ENCODE assay signal across 17 cellular contexts in the genomic region with DNA sequence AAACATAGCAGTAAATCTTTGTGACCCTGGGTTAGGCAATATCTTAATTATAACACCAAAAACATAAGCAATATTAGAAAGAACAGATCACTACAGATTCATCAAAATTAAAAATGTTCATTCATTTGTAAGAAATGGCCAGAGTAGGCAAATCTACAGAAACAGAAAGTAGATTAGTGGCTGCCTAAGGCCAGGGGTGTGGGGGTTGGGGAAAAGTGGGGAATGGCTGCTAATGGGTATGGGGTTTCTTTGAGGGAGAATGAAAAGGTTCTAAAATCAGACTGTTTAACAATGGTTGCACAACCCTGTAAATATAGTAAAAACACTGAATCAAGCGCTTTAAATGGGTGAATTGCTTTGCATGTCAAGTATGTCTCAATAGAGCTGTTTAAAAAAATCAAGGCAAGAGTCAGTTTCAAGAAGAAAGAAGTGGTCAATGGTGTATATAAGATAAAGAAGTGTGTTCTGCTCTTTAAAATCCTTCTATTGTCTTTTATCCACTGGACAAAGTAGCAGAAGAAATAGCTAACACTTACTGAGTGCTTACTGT. TPM values are rescaled to one million over a fixed set of nuclear protein-coding genes. Genes with fewer than 3 reads are reported as not detected.
DNase-seq lines count a peak whose midpoint lies in the region; ATAC-seq, FAIRE-seq and TF ChIP-seq lines count a peak whose summit lies in the region.
"Had no signal": no experiment of that assay in that cellular context is flagged by ENCODE, and none has a peak within 500 bp of the region (broad histone marks: within the 10 kb centered on the region; RNA-seq: fewer than 3 reads in every experiment).

No MANE protein-coding gene starts in this region.

- H4K20me1 ChIP-seq in IMR-90 (ENCODE audit: insufficient read depth, low read length) = peaks cover 64% of the 10 kb centered on the region
- peaks cover 41% of the 10 kb centered on the region for H4K20me1 ChIP-seq in HepG2 (ENCODE audit: insufficient read depth, low read length)

- H4K91ac ChIP-seq in IMR-90 (ENCODE audit: insufficient read depth, low read depth, low read length) = no peak overlapping the region

- peaks cover 18% of the 10 kb centered on the region for H3K9me1 ChIP-seq in IMR-90 (ENCODE audit: insufficient read depth, low read length)

- dilution Hi-C loops in IMR-90 (cut with HindIII; ENCODE audit: low sequenced_read_pairs, unreplicated experiment) = no loop called here

- POLR2A ChIA-PET in IMR-90 (lab: Charles Lee; ENCODE audit: unreplicated experiment) (no interaction called here), HepG2 (lab: Yijun Ruan, JAX) (no interaction called here)

- peaks cover 14 to 62% of the 10 kb centered on the region in 2 experiments; a peak in 3 of 4 replicates for H3K79me1 ChIP-seq in IMR-90 (ENCODE audit: low read depth in 1 of 2, low read length in 2 of 2)

- H3K9me3 ChIP-seq in IMR-90 (ENCODE audit: control insufficient read depth, insufficient read depth, low read length) = peaks cover 2% of the 10 kb centered on the region
- H3K9me3 ChIP-seq in RWPE2 (ENCODE audit: severe bottlenecking) = no peaks in the 10 kb centered on the region
- H3K9me3 ChIP-seq in HepG2 (ENCODE audit: low read length) = peaks cover 6% of the 10 kb centered on the region
- H3K9me3 ChIP-seq in pancreas = no peaks in the 10 kb centered on the region

- no peak overlapping the region for H3K4ac ChIP-seq in IMR-90 (ENCODE audit: low read depth, low read length)

- no peak overlapping the region for H2AK9ac ChIP-seq in IMR-90 (replicated peaks; ENCODE audit: low read depth, low read length, poor library complexity)

- H3K4me3 ChIP-seq in IMR-90 (ENCODE audit: insufficient read depth, low read depth, low read length) (no peak overlapping the region), RWPE2 (ENCODE audit: severe bottlenecking) (no peak overlapping the region), HepG2 (replicated peaks in 1 of 3; ENCODE audit: insufficient read depth in 1 of 3, low read depth in 2 of 3, low read length in 3 of 3) (no peak overlapping the region), pancreas (no peak overlapping the region)
- H3K4me3 ChIP-seq: BLaER1, smooth muscle cell had no signal

- H2BK120ac ChIP-seq in IMR-90 (ENCODE audit: low read depth, low read length) = no peak overlapping the region

- no peak overlapping the region for H4K8ac ChIP-seq in IMR-90 (ENCODE audit: low read depth in 2 of 2, low read length in 2 of 2)

- in situ Hi-C loops in IMR-90 (cut with MboI; ENCODE audit: low sequenced_read_pairs) (no loop called here), HepG2 (cut with HindIII; ENCODE audit: extremely low pct_ligation_motif_present, low pct_unique_long_range_greater_than_20kb) (no loop called here)

- H2BK5ac ChIP-seq in IMR-90 (ENCODE audit: low read depth, low read length, poor library complexity, severe bottlenecking) = peak overlapping the region; percentile 31

- peaks cover 3% of the 10 kb centered on the region for H3K36me3 ChIP-seq in IMR-90 (ENCODE audit: control insufficient read depth, insufficient read depth, low read length)
- peaks cover 9% of the 10 kb centered on the region; the same call in 1 of the 2 replicates for H3K36me3 ChIP-seq in RWPE2 (ENCODE audit: low read depth)
- H3K36me3 ChIP-seq in HepG2 (replicated peaks in 1 of 2; ENCODE audit: control insufficient read depth in 1 of 2, insufficient read depth in 2 of 2, low read length in 2 of 2) = peaks cover 6 to 42% of the 10 kb centered on the region in 2 experiments
- no peaks in the 10 kb centered on the region for H3K36me3 ChIP-seq in pancreas

- no peak overlapping the region for H3K56ac ChIP-seq in IMR-90 (ENCODE audit: extremely low read depth, insufficient read depth, low read length)

- H3K4me1 ChIP-seq in IMR-90 (ENCODE audit: control insufficient read depth, insufficient read depth, low read length) (peaks cover 28% of the 10 kb centered on the region), RWPE2 (ENCODE audit: insufficient read depth, poor library complexity, severe bottlenecking) (peaks cover 42% of the 10 kb centered on the region), HepG2 (ENCODE audit: insufficient read depth, low read length) (peaks cover 61% of the 10 kb centered on the region), pancreas (peaks cover 13 to 25% (median 16%) of the 10 kb centered on the region in 3 donors)
- H3K4me1 ChIP-seq: BLaER1 had no signal

- no peak overlapping the region for H3K23ac ChIP-seq in IMR-90 (ENCODE audit: low read depth, low read length)

- intact Hi-C loops in IMR-90 (cut with micrococcal nuclease) = no loop called here
- intact Hi-C loops in HepG2 (cut with micrococcal nuclease; ENCODE audit: unreplicated experiment) = no loop called here
- intact Hi-C loops in pancreas (cut with DNase I) = no loop called here

- H2BK15ac ChIP-seq in IMR-90 (ENCODE audit: low read depth, low read length) = no peak overlapping the region

- H2BK20ac ChIP-seq in IMR-90 (ENCODE audit: low read depth, low read length) = no peak overlapping the region

- H3K27ac ChIP-seq in IMR-90 (ENCODE audit: insufficient read depth, low read length) (no peak overlapping the region), RWPE2 (ENCODE audit: poor library complexity, severe bottlenecking) (peak overlapping the region; percentile 16), HepG2 (ENCODE audit: extremely low read length, insufficient read depth, low read length) (no peak overlapping the region), pancreas (no peak overlapping the region)
- H3K27ac ChIP-seq: BLaER1, parathyroid adenoma had no signal

- H3K18ac ChIP-seq in IMR-90 (ENCODE audit: low read depth, low read length) = no peak overlapping the region

- WGBS in IMR-90 (ENCODE audit: extremely low coverage in 2 of 2, insufficient read length in 1 of 2), 2 experiments = no CpG with 5 or more reads among the region's 1 CpG
- WGBS in HepG2 (ENCODE audit: low lambda C conversion rate) = 89% methylated on average over 1 of the region's 1 CpG
- WGBS in pancreas, 2 donors = 97% methylated on average over 1 of the region's 1 CpG

- FAIRE-seq in HepG2 (lab: Jason Lieb, UNC) (no peak), pancreas (lab: Jason Lieb, UNC) (no peak)

- H3K27me3 ChIP-seq in IMR-90 (ENCODE audit: control insufficient read depth, insufficient read depth, low read length) (no peaks in the 10 kb centered on the region), RWPE2 (ENCODE audit: insufficient read depth, poor library complexity, severe bottlenecking) (no peaks in the 10 kb centered on the region), HepG2 (ENCODE audit: control insufficient read depth in 1 of 2, insufficient read depth in 2 of 2, low read length in 2 of 2) (no peaks in the 10 kb centered on the region; a peak in 1 of 5 replicates), pancreas (no peaks in the 10 kb centered on the region)
- H3K27me3 ChIP-seq: BLaER1 had no signal

- DNase-seq in IMR-90 (peak; percentile 38), RWPE2 (ENCODE audit: low spot score) (no peak), HepG2 (ENCODE audit: low spot score) (no peak), pancreas (no peak), NCI-H345 treated with DMSO at 0.1 percent for 48 hours (lab: John Stamatoyannopoulos, UW; ENCODE audit: unreplicated experiment) (no peak), NCI-H524 (lab: John Stamatoyannopoulos, UW) (no peak), NCI-H2081 treated with DMSO at 0.1 percent for 48 hours (lab: John Stamatoyannopoulos, UW) (no peak)
- DNase-seq: amygdala, cerebellar nuclear complex, DMS153, foreskin fibroblast, NCI-H1436, trophoblast cell had no signal

- no peak overlapping the region for H4K5ac ChIP-seq in IMR-90 (ENCODE audit: low read depth, low read length)

- H2AK5ac ChIP-seq in IMR-90 (ENCODE audit: low read depth, low read length) = no peak overlapping the region

- BruUV-seq in IMR-90 (replicated peaks; lab: Mats Ljungman, UMichigan) (no TSS peak), HepG2 (replicated peaks; lab: Mats Ljungman, UMichigan) (no TSS peak)

- CTCF ChIA-PET in IMR-90 (lab: Yijun Ruan, JAX) (interaction anchor here (1.6 kb wide), 1 partner anchor 11 kb away, joined by 3 read pairs; no protein-coding TSS in a partner anchor), HepG2 (lab: Yijun Ruan, JAX; ENCODE audit: low intra/inter-chr PET ratio, low total read pairs) (no interaction called here)

- H2AFZ ChIP-seq in IMR-90 (replicated peaks; ENCODE audit: low read length, poor library complexity) (no peak overlapping the region), HepG2 (ENCODE audit: low read length) (no peak overlapping the region)
- H2AFZ ChIP-seq: parathyroid adenoma had no signal

- H3K9ac ChIP-seq in IMR-90 (ENCODE audit: low read depth, low read length) = no peak overlapping the region
- no peak overlapping the region for H3K9ac ChIP-seq in HepG2 (ENCODE audit: insufficient read depth, low read depth, low read length)
- H3K9ac ChIP-seq: BLaER1, parathyroid adenoma had no signal

- TF ChIP-seq RAD21 in IMR-90 (IDR thresholded peaks at IDR 0.05; ENCODE audit: low read length) (no peak), HepG2 (CRISPR knock-in tag; IDR thresholded peaks at IDR 0.05) (no peak)

- TF ChIP-seq POLR2A in IMR-90 (IDR thresholded peaks at IDR 0.05; ENCODE audit: low read depth, low read length) (no peak), HepG2 (IDR thresholded peaks at IDR 0.05; ENCODE audit: insufficient read depth in 1 of 2, low read depth in 2 of 2, low read length in 2 of 2) (no peak)

- H3K4me2 ChIP-seq in IMR-90 (ENCODE audit: low read depth, low read length) (no peak overlapping the region), HepG2 (ENCODE audit: low read depth, low read length) (no peak overlapping the region)
- H3K4me2 ChIP-seq: BLaER1, smooth muscle cell had no signal

- ATAC-seq in GM18867 (IDR thresholded peaks at IDR 0.05; ENCODE audit: unreplicated experiment) (peak; percentile 46), IMR-90 (ENCODE audit: low read depth) (no peak), RWPE2 (ENCODE audit: low read depth) (no peak), HepG2 (no peak), pancreas (no peak)

- H3K14ac ChIP-seq in IMR-90 (replicated peaks; ENCODE audit: low read depth, low read length) = no peak overlapping the region

- peaks cover 99% of the 10 kb centered on the region for H3K79me2 ChIP-seq in HepG2 (ENCODE audit: insufficient read depth, low read length)

- TF ChIP-seq EP300 in HepG2 (IDR thresholded peaks at IDR 0.05; ENCODE audit: low read depth in 2 of 2, low read length in 2 of 2) = no peak
- no peak for TF ChIP-seq EP300 in HepG2 (CRISPR knock-in tag; IDR thresholded peaks at IDR 0.05; ENCODE audit: borderline replicate concordance)

- TF ChIP-seq CTCF in IMR-90 (conservative IDR thresholded peaks at IDR 0.05; ENCODE audit: low read depth, low read length) (no peak), RWPE2 (IDR thresholded peaks at IDR 0.05; ENCODE audit: poor library complexity, severe bottlenecking) (no peak), HepG2 (CRISPR knock-in tag; IDR thresholded peaks at IDR 0.05) (no peak), pancreas (IDR thresholded peaks at IDR 0.05) (no peak)

RNA-seq across cellular contexts. Expression of a gene that starts 42.6 kb away (rescaled TPM):
- 131 and 195 TPM in 2 replicates for total RNA-seq in IMR-90 (2012; rRNA removed)
- 21.5 and 22.2 TPM in 2 replicates for polyA plus RNA-seq in IMR-90 (2012; rRNA removed)
- polyA plus RNA-seq in IMR-90 (2012; cell fraction: cytosol; rRNA removed) = 13.8 and 26.3 TPM in 2 replicates
- 36.7 and 50.1 TPM in 2 replicates for polyA plus RNA-seq in IMR-90 (2012; cell fraction: nucleus; rRNA removed; ENCODE audit: low replicate concordance)
- total RNA-seq in HepG2 (2016; rRNA removed; fragmentation: Illumina TruSeq; extraction: Trizol) = 90.8 and 134 TPM in 2 replicates
- total RNA-seq in HepG2 (2016; cell fraction: cytosol; rRNA removed; fragmentation: Illumina TruSeq; extraction: Trizol; ENCODE audit: low read depth) = 5.1 and 5.5 TPM in 2 replicates
- 84.9 and 123 TPM in 2 replicates for total RNA-seq in HepG2 (2016; cell fraction: insoluble cytoplasmic fraction; rRNA removed; fragmentation: Illumina TruSeq; extraction: Trizol)
- 29.2 and 30.5 TPM in 2 replicates for total RNA-seq in HepG2 (2016; cell fraction: membrane; rRNA removed; fragmentation: Illumina TruSeq; extraction: Trizol)
- 119 and 130 TPM in 2 replicates for total RNA-seq in HepG2 (2016; cell fraction: nucleus; rRNA removed; fragmentation: Illumina TruSeq; extraction: Trizol)
- polyA plus RNA-seq in HepG2 (2011; rRNA removed) = 25.6 and 34.6 TPM in 2 replicates
- polyA plus RNA-seq in HepG2 (2011; cell fraction: cytosol; rRNA removed) = 18.5 and 23.7 TPM in 2 replicates
- 43.9 and 53.9 TPM in 2 replicates for polyA plus RNA-seq in HepG2 (2011; cell fraction: nucleus; rRNA removed)
- 20.9 and 27.3 TPM in 2 replicates for polyA plus RNA-seq in HepG2 (2012)
- 1.4 and 1.7 TPM in 2 replicates for polyA plus RNA-seq in HepG2 (2016; cell fraction: cytosol; fragmentation: Illumina TruSeq; extraction: Trizol; ENCODE audit: low read depth)
- polyA plus RNA-seq in HepG2 (2016; cell fraction: insoluble cytoplasmic fraction; fragmentation: Illumina TruSeq; extraction: Trizol; ENCODE audit: low read depth) = 58.7 and 59.6 TPM in 2 replicates
- 5.4 and 5.9 TPM in 2 replicates for polyA plus RNA-seq in HepG2 (2016; cell fraction: membrane; fragmentation: Illumina TruSeq; extraction: Trizol; ENCODE audit: low read depth)
- polyA plus RNA-seq in HepG2 (2016; cell fraction: nucleus; fragmentation: Illumina TruSeq; extraction: Trizol; ENCODE audit: insufficient read depth, low read depth) = 40.3 and 43.1 TPM in 2 replicates
- 69.1 and 135 TPM in 2 replicates for polyA minus RNA-seq in HepG2 (2011; rRNA and poly(A)+ RNA removed; ENCODE audit: low replicate concordance)
- 85.6 and 90.1 TPM in 2 replicates for polyA minus RNA-seq in HepG2 (2011; cell fraction: cytosol; rRNA and poly(A)+ RNA removed)
- polyA minus RNA-seq in HepG2 (2011; cell fraction: nucleus; rRNA and poly(A)+ RNA removed) = 219 and 264 TPM in 2 replicates
- total RNA-seq in pancreas = 10 to 100 TPM; 15.3 to 33.4 (median 20.3) TPM
- 1 to 10 TPM; 2.4 to 2.7 TPM for polyA plus RNA-seq in pancreas
